In the genomic region with DNA sequence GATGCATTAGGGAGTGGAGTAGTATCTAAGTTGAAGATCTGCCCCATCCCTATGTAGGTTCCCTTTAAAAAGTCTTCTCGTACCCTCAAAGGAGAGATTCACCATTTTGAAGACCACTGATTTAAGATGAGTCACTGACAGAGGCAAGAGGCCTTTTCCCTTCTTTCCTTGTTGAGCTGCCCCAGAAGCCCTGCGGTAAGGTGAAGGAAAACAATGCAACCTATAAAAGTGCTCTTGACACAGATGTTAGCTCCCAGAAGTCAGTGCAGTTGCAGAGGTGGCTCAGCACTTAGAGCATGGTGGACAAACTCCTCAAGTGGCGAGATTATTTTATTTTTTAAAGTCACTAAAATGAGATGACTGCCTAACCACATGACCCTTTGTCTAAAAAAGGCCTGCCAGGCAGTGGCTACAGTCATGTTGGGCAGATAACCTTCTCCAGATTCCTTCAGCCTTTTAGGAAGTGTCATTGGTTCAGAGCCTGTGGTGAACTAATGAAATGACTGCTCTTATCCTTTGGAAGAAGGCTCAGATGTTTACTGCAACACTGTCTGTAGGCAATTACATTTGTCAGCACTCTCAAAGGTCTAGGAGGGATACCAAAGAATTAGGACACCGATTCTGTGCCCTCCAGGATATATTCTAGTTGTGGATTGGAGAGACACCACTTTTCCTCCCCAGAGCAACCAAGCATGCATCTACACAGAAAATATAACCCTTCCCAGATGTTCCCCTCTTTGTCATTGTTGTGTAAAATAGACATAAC, we compare ENCODE assay signal across 1 cellular context.
TF ChIP-seq lines count a peak whose summit lies in the region.

No MANE protein-coding gene starts in this region.

TF ChIP-seq in IMR-90, 13 proteins besides CTCF, POLR2A, EP300 and RAD21:
- no peak for TF ChIP-seq USF2 (IDR thresholded peaks at IDR 0.05; ENCODE audit: low read depth, low read length)
- TF ChIP-seq MAZ (IDR thresholded peaks at IDR 0.05; ENCODE audit: borderline replicate concordance, low read depth, low read length) = no peak
- no peak for TF ChIP-seq MXI1 (IDR thresholded peaks at IDR 0.05; ENCODE audit: borderline replicate concordance, low read depth, low read length)
